In genomic region chr10:89952314-89952713, GRCh38 we compare ENCODE assay signal across 32 cellular contexts.
"Had no signal": no experiment of that assay in that cellular context is flagged by ENCODE, and none has a peak within 500 bp of the region (broad histone marks: within the 10 kb centered on the region; RNA-seq: fewer than 3 reads in every experiment).

No MANE protein-coding gene starts in this region.

- H3K27ac Mint-ChIP-seq: activated B cell treated with CpG ODN at 0.5 μM for 24 hours; activated CD8-positive, alpha-beta T cell treated with anti-CD3 and anti-CD28 coated beads for 36 hours; activated naive CD4-positive, alpha-beta T cell treated with anti-CD3 and anti-CD28 coated beads for 36 hours; activated naive CD4-positive, alpha-beta T cell treated with anti-CD3 and anti-CD28 coated beads, Interleukin-2, amount 50 U/mL, for 24 hours; activated naive CD8-positive, alpha-beta T cell treated with anti-CD3 and anti-CD28 coated beads for 36 hours; activated naive CD8-positive, alpha-beta T cell treated with anti-CD3 and anti-CD28 coated beads, Interleukin-2, amount 50 U/mL, for 24 hours; activated T-helper 2 cell treated with anti-CD3 and anti-CD28 coated beads, Interferon-gamma antibody, Interleukin-2, Interleukin-4, amounts not matched to agents 10 μg/mL and 5 μg/mL and 100 μg/mL, durations not matched to agents 14 hours and 24 hours and 36 hours; effector memory CD8-positive, alpha-beta T cell; T-cell; T-helper 1 cell treated with Interleukin-12 subunit alpha and Interleukin-12 subunit beta and Interleukin-4 antibody, amounts not matched to agents 30 μg/mL and 1 μg/mL, for 36 hours had no signal

- H3K4me1 ChIP-seq: adrenal gland, body of pancreas, esophagus muscularis mucosa, foreskin keratinocyte, gastrocnemius medialis had no signal

- H3K4me3 ChIP-seq: adrenal gland, body of pancreas, esophagus muscularis mucosa, gastrocnemius medialis had no signal

- ATAC-seq: activated CD4-positive, CD25-positive, alpha-beta regulatory T cell treated with anti-CD3 and anti-CD28 coated beads, Interleukin-2, amount 50 U/mL, for 24 hours; activated CD8-positive, alpha-beta T cell treated with anti-CD3 and anti-CD28 coated beads for 36 hours; activated naive CD8-positive, alpha-beta T cell treated with anti-CD3 and anti-CD28 coated beads, Interleukin-2, amount 50 U/mL, for 24 hours; activated T-cell treated with anti-CD3 and anti-CD28 coated beads, Interleukin-2, amount 50 U/mL, for 4 hours; body of pancreas; effector memory CD8-positive, alpha-beta T cell; foreskin keratinocyte; gastrocnemius medialis; T-cell had no signal

- H3K36me3 ChIP-seq: adrenal gland, esophagus muscularis mucosa, gastrocnemius medialis, WERI-Rb-1 had no signal

- H3K4me3 Mint-ChIP-seq: activated B cell treated with CpG ODN at 0.5 μM for 24 hours; activated CD8-positive, alpha-beta T cell treated with anti-CD3 and anti-CD28 coated beads for 36 hours; activated naive CD4-positive, alpha-beta T cell treated with anti-CD3 and anti-CD28 coated beads for 36 hours; activated naive CD4-positive, alpha-beta T cell treated with anti-CD3 and anti-CD28 coated beads, Interleukin-2, amount 50 U/mL, for 24 hours; activated naive CD8-positive, alpha-beta T cell treated with anti-CD3 and anti-CD28 coated beads for 36 hours; activated naive CD8-positive, alpha-beta T cell treated with anti-CD3 and anti-CD28 coated beads, Interleukin-2, amount 50 U/mL, for 24 hours; activated T-cell treated with anti-CD3 and anti-CD28 coated beads, Interleukin-2, amount 50 U/mL, for 4 hours; effector memory CD8-positive, alpha-beta T cell; T-cell; T-helper 1 cell treated with Interleukin-12 subunit alpha and Interleukin-12 subunit beta and Interleukin-4 antibody, amounts not matched to agents 30 μg/mL and 1 μg/mL, for 36 hours had no signal

- H3K36me3 Mint-ChIP-seq: activated naive CD4-positive, alpha-beta T cell treated with anti-CD3 and anti-CD28 coated beads, Interleukin-2, amount 50 U/mL, for 24 hours; activated naive CD8-positive, alpha-beta T cell treated with anti-CD3 and anti-CD28 coated beads for 36 hours; T-cell had no signal

- DNase-seq: activated B cell treated with CpG ODN at 0.5 μM for 24 hours; activated CD4-positive, alpha-beta T cell treated with anti-CD3 and anti-CD28 coated beads for 48 hours; activated CD4-positive, alpha-beta T cell treated with anti-CD3 and anti-CD28 coated beads, Interleukin-2, amount 50 U/mL, for 1 hour; activated CD4-positive, alpha-beta T cell treated with anti-CD3 and anti-CD28 coated beads, Interleukin-2, amount 50 U/mL, for 48 hours; activated CD8-positive, alpha-beta memory T cell treated with anti-CD3 and anti-CD28 coated beads for 24 hours; activated CD8-positive, alpha-beta T cell treated with anti-CD3 and anti-CD28 coated beads for 36 hours; activated effector memory CD4-positive, alpha-beta T cell treated with anti-CD3 and anti-CD28 coated beads, Interleukin-2, amount 50 U/mL, for 16 hours; activated naive CD4-positive, alpha-beta T cell treated with anti-CD3 and anti-CD28 coated beads for 36 hours; activated naive CD8-positive, alpha-beta T cell treated with anti-CD3 and anti-CD28 coated beads for 36 hours; activated naive CD8-positive, alpha-beta T cell treated with anti-CD3 and anti-CD28 coated beads, Interleukin-2, amount 50 U/mL, for 24 hours; activated T-cell treated with anti-CD3 and anti-CD28 coated beads, Interleukin-2, amount 50 U/mL, for 4 hours; adrenal gland; amygdala; aorta; body of pancreas; caudate nucleus; cortex of kidney; dermis blood vessel endothelial cell; effector CD4-positive, alpha-beta T cell; effector memory CD8-positive, alpha-beta T cell; erythroblast; foreskin keratinocyte; gastrocnemius medialis; head of caudate nucleus; T-cell; T1000; WERI-Rb-1 had no signal

- H3K9me3 Mint-ChIP-seq: activated naive CD4-positive, alpha-beta T cell treated with anti-CD3 and anti-CD28 coated beads, Interleukin-2, amount 50 U/mL, for 24 hours; activated naive CD8-positive, alpha-beta T cell treated with anti-CD3 and anti-CD28 coated beads for 36 hours; activated naive CD8-positive, alpha-beta T cell treated with anti-CD3 and anti-CD28 coated beads, Interleukin-2, amount 50 U/mL, for 24 hours; activated T-helper 2 cell treated with anti-CD3 and anti-CD28 coated beads, Interferon-gamma antibody, Interleukin-2, Interleukin-4, amounts not matched to agents 10 μg/mL and 5 μg/mL and 100 μg/mL, durations not matched to agents 14 hours and 24 hours and 36 hours; effector memory CD8-positive, alpha-beta T cell; T-helper 1 cell treated with Interleukin-12 subunit alpha and Interleukin-12 subunit beta and Interleukin-4 antibody, amounts not matched to agents 30 μg/mL and 1 μg/mL, for 36 hours had no signal

- H3K27me3 Mint-ChIP-seq: activated naive CD8-positive, alpha-beta T cell treated with anti-CD3 and anti-CD28 coated beads, Interleukin-2, amount 50 U/mL, for 24 hours had no signal

- H3K27ac ChIP-seq: adrenal gland, body of pancreas, esophagus muscularis mucosa, foreskin keratinocyte, gastrocnemius medialis, WERI-Rb-1 had no signal

- H3K4me1 Mint-ChIP-seq: activated B cell treated with CpG ODN at 0.5 μM for 24 hours; activated naive CD4-positive, alpha-beta T cell treated with anti-CD3 and anti-CD28 coated beads, Interleukin-2, amount 50 U/mL, for 24 hours; activated naive CD8-positive, alpha-beta T cell treated with anti-CD3 and anti-CD28 coated beads for 36 hours; activated naive CD8-positive, alpha-beta T cell treated with anti-CD3 and anti-CD28 coated beads, Interleukin-2, amount 50 U/mL, for 24 hours; T-cell had no signal

- H3K27me3 ChIP-seq: adrenal gland, body of pancreas, esophagus muscularis mucosa, foreskin keratinocyte, gastrocnemius medialis had no signal

- H3K9me3 ChIP-seq: adrenal gland, body of pancreas, esophagus muscularis mucosa, gastrocnemius medialis had no signal
